Comparison of ENCODE assay signal across 8 cellular contexts in the genomic region with DNA sequence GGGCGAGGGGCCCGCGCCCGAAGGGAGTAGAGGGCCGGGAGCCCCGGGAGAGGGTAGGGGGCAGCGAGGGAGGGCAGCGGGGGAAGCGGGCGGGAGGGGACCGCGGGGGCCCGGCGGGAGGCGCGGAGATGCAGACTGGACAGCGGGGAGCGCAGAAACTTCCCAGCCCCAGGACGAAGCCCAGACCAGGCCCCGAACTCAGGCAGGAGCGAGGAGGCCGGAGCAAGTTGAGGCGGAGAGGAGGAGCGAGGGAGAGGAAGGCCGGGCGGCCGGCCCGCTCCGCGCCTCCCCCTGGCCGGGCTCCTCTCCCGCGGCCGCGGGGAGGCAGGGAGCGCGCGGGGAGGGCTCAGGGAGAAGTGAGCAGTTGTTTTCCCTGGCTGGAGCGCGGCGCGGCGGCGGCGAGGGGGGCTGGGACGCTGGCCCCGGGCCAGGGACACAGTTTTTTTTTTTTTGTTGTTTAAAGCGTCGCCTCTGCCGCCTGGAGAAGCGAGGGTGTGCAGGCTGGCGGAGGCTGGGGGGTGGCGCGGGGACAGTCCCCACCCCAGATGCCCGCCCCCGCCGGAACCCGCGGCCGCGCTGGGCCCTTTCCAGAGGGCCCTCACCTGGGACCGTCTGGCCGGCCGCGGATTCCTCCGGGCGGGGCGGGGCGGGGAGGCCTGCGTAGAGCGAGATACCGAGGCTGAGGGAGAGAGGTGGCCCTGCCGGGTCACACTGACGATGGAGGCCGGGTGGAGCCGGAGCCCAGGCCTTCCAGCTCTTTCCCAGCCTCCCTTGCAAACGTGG. TPM values are rescaled to one million over a fixed set of nuclear protein-coding genes. Genes with fewer than 3 reads are reported as not detected.
DNase-seq lines count a peak whose midpoint lies in the region; ATAC-seq and TF ChIP-seq lines count a peak whose summit lies in the region.

A gene (minus strand): TSS at position 358 of the 783 bp plus-strand sequence. CDS start 400 bp downstream, outside the sequence.

- peak within 1 kb of the TSS; percentile 50 to 55 (median 54) for H3K4me3 ChIP-seq in right lobe of liver

- WGBS in right lobe of liver (ENCODE audit: insufficient coverage, low coverage, low lambda C conversion rate, missing lambda C conversion rate), result under 1% methylated on average over 15 of the region's 77 CpGs

- H3K36me3 Mint-ChIP-seq in effector memory CD8-positive, alpha-beta T cell (ENCODE audit: insufficient read depth), result peaks cover 6% of the 10 kb centered on the region

- H3K27me3 ChIP-seq in right lobe of liver, result no peaks in the 10 kb centered on the region

- H3K9me3 Mint-ChIP-seq in effector memory CD8-positive, alpha-beta T cell, result no peaks in the 10 kb centered on the region

- H3K27ac ChIP-seq in right lobe of liver, result peak within 1 kb of the TSS; percentile 41 to 82 (median 56)

- H3K27me3 Mint-ChIP-seq in effector memory CD8-positive, alpha-beta T cell, result no peaks in the 10 kb centered on the region

- ATAC-seq in effector memory CD8-positive, alpha-beta T cell (replicated peaks), result peak; percentile 32
- ATAC-seq in right lobe of liver (peak; percentile 62 to 88 (median 84)), HG03095 (IDR thresholded peaks at IDR 0.05; ENCODE audit: unreplicated experiment) (no peak)
- peak; percentile 30 for ATAC-seq in stimulated activated naive CD8-positive, alpha-beta T cell treated with anti-CD3 and anti-CD28 coated beads, Interleukin-15, Interleukin-2, amounts not matched to agents 100 U/mL and 50 U/mL, for 24 hours

- H3K4me1 Mint-ChIP-seq in effector memory CD8-positive, alpha-beta T cell (ENCODE audit: low read depth in 2 of 2), result peaks cover 45 to 47% of the 10 kb centered on the region in 2 donors

- peak; percentile 26 for TF ChIP-seq POLR2A in right lobe of liver (IDR thresholded peaks at IDR 0.05)

- intact Hi-C loops in right lobe of liver (cut with DNase I), result no loop called here

- DNase-seq in DMS153 treated with DMSO at 0.1 percent for 48 hours (lab: John Stamatoyannopoulos, UW; ENCODE audit: unreplicated experiment) (peak; percentile 49), DMS153 (lab: John Stamatoyannopoulos, UW) (no peak), MV-4-11 (lab: John Stamatoyannopoulos, UW) (peak; percentile 39), right lobe of liver (peak; percentile 74 to 86 (median 82))
- DNase-seq in activated CD4-positive, CD25-positive, alpha-beta regulatory T cell treated with anti-CD3 and anti-CD28 coated beads, Interleukin-2, amount 50 U/mL, for 72 hours, result peak; percentile 49
- no peak for DNase-seq in effector memory CD8-positive, alpha-beta T cell
- peak; percentile 65 for DNase-seq in stimulated activated naive CD8-positive, alpha-beta T cell treated with anti-CD3 and anti-CD28 coated beads, Interleukin-15, Interleukin-2, amounts not matched to agents 100 U/mL and 50 U/mL, for 24 hours

- TF ChIP-seq CTCF in right lobe of liver (IDR thresholded peaks at IDR 0.05), result peak in 1 of 4 donors; percentile 19

- H3K36me3 ChIP-seq in right lobe of liver, result no peaks in the 10 kb centered on the region

- H3K27ac Mint-ChIP-seq in effector memory CD8-positive, alpha-beta T cell, result peak within 1 kb of the TSS; percentile 89 to 93

- H3K4me3 Mint-ChIP-seq in effector memory CD8-positive, alpha-beta T cell, result peak within 1 kb of the TSS; percentile 82 to 85

- H3K9me3 ChIP-seq in right lobe of liver, result no peaks in the 10 kb centered on the region

- peaks cover 0 to 8% (median 3%) of the 10 kb centered on the region in 4 donors for H3K4me1 ChIP-seq in right lobe of liver

RNA-seq across cellular contexts. Expression of the gene that starts here (rescaled TPM):
- total RNA-seq in right lobe of liver, result 10 to 100 TPM; 26.6 to 94.1 (median 46.8) TPM

Comparison
In these comparisons a context has a peak if more than half of its experiments do, and no peak if none do; other contexts are left out.
1. DNase-seq: peak in DMS153 treated with DMSO at 0.1 percent for 48 hours (single experiment), MV-4-11 (single experiment), activated CD4-positive, CD25-positive, alpha-beta regulatory T cell treated with anti-CD3 and anti-CD28 coated beads, Interleukin-2, amount 50 U/mL, for 72 hours (single experiment), right lobe of liver (3 of 3) and stimulated activated naive CD8-positive, alpha-beta T cell treated with anti-CD3 and anti-CD28 coated beads, Interleukin-15, Interleukin-2, amounts not matched to agents 100 U/mL and 50 U/mL, for 24 hours (single experiment); none in DMS153 (single experiment) and effector memory CD8-positive, alpha-beta T cell (0 of 3).